Comparison of ENCODE assay signal across 1 cellular context in the genomic region with DNA sequence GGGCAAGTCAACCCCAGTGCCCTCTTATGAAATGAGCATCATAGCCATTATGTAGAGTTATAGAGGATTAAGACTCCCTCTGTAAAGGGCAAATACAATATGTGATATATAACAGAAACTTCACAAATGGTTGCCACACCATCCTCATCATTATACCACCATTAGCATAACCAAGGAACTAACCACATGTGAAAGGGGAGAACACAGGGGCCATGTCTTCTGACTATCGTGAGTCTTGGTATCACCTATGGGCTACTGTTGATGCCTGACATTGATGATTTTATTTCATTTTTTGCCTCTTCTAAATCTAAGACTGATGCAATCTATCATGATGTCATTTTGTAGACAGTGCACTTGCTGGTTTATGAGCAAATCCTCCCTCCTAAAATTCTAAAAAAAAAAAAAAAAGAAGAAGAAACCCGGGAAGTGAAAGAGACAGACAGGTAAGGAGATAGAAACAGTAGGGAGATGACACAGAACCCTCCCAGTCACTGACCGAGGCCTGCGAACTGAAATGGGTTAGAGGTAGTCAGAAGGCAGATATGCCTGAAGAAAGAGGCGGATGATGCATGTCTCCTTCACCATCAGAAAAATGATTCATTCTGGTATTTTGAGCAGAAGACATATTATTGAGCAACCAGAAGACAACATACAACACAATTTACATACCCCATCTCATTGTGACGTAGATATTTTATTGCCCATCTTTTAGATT.
TF ChIP-seq lines count a peak whose summit lies in the region.

No MANE protein-coding gene starts in this region.

TF ChIP-seq in HepG2, 621 proteins besides CTCF, POLR2A, EP300 and RAD21:
- TF ChIP-seq ATF7 (IDR thresholded peaks at IDR 0.05) (peak; percentile 34; the same call in 1 of the 2 replicates), ATF7 (CRISPR knock-in tag; IDR thresholded peaks at IDR 0.05) (no peak), KLF11 (CRISPR knock-in tag; IDR thresholded peaks at IDR 0.05) (no peak), CREB1 (IDR thresholded peaks at IDR 0.05) (peak; percentile 32; the same call in 1 of the 2 replicates), CREB1 (CRISPR knock-in tag; IDR thresholded peaks at IDR 0.05) (no peak), CEBPG (CRISPR knock-in tag; IDR thresholded peaks at IDR 0.05) (no peak)
